8 cellular contexts compared by ENCODE assay signal in genomic region chrX:37825225-37825842, GRCh38.
DNase-seq lines count a peak whose midpoint lies in the region; ATAC-seq, FAIRE-seq and TF ChIP-seq lines count a peak whose summit lies in the region.

No MANE protein-coding gene starts in this region.

- peak; percentile 35 for DNase-seq in AG08396 (ENCODE audit: low spot score)
- DNase-seq in SHP77 treated with DMSO at 0.1 percent for 48 hours (lab: John Stamatoyannopoulos, UW): peak; percentile 1
- DNase-seq in astrocyte of the hippocampus (ENCODE audit: low read depth, low spot score): peak; percentile 55
- peak; percentile 21 for DNase-seq in kidney glomerular epithelial cell (lab: John Stamatoyannopoulos, UW)
- peak; percentile 20 for DNase-seq in stimulated activated CD8-positive, alpha-beta memory T cell treated with anti-CD3 and anti-CD28 coated beads, Interleukin-15, amount 100 ng/mL, for 1 hour (ENCODE audit: low read depth)
- no peak for DNase-seq in HTR-8/SVneo (ENCODE audit: insufficient read length, low spot score)

- TF ChIP-seq CTCF in GM12873 (IDR thresholded peaks at IDR 0.05; ENCODE audit: insufficient read depth, low read depth, low read length, missing control alignments): peak; percentile 95

- ATAC-seq in HG03378 (IDR thresholded peaks at IDR 0.05; ENCODE audit: unreplicated experiment): peak; percentile 79

- no peak for FAIRE-seq in HTR-8/SVneo (lab: Jason Lieb, UNC)
